Comparison of ENCODE assay signal across 1 cellular context in genomic region chr22:36387664-36387913, GRCh38.
TF ChIP-seq lines count a peak whose summit lies in the region.

No MANE protein-coding gene starts in this region.

TF ChIP-seq in HepG2, 621 proteins besides CTCF, POLR2A, EP300 and RAD21 (continued from another document):
- TF ChIP-seq AHDC1 (CRISPR knock-in tag; IDR thresholded peaks at IDR 0.05; ENCODE audit: borderline replicate concordance) (no peak), NBN (conservative IDR thresholded peaks at IDR 0.05) (no peak), ZNF607 (CRISPR knock-in tag; IDR thresholded peaks at IDR 0.05; ENCODE audit: borderline replicate concordance) (no peak), ZNF224 (CRISPR knock-in tag; IDR thresholded peaks at IDR 0.05) (no peak), ZMAT3 (CRISPR knock-in tag; conservative IDR thresholded peaks at IDR 0.05) (0 out of 2 replicates have a peak, but pooled peaks have one; percentile 26), MYPOP (CRISPR knock-in tag; IDR thresholded peaks at IDR 0.05) (0 out of 2 replicates have a peak, but pooled peaks have one; percentile 20), POLR2AphosphoS5 (IDR thresholded peaks at IDR 0.05; ENCODE audit: low read depth, low read length) (no peak), ZNF556 (CRISPR knock-in tag; IDR thresholded peaks at IDR 0.05; ENCODE audit: borderline replicate concordance) (0 out of 2 replicates have a peak, but pooled peaks have one; percentile 66), ZNF329 (CRISPR knock-in tag; IDR thresholded peaks at IDR 0.05; ENCODE audit: low read depth) (peak; percentile 87), ZNF230 (CRISPR knock-in tag; IDR thresholded peaks at IDR 0.05) (no peak), REPIN1 (CRISPR knock-in tag; IDR thresholded peaks at IDR 0.05; ENCODE audit: borderline replicate concordance, low read depth) (no peak), ZNF318 (CRISPR knock-in tag; IDR thresholded peaks at IDR 0.05) (peak; percentile 42; the same call in 1 of the 2 replicates), IRF9 (CRISPR knock-in tag; IDR thresholded peaks at IDR 0.05; ENCODE audit: borderline replicate concordance) (no peak), ZNF563 (CRISPR knock-in tag; IDR thresholded peaks at IDR 0.05) (no peak), MYNN (CRISPR knock-in tag; IDR thresholded peaks at IDR 0.05; ENCODE audit: low read depth) (no peak), TRIM24 (CRISPR knock-in tag; IDR thresholded peaks at IDR 0.05) (no peak), RFXANK (CRISPR knock-in tag; IDR thresholded peaks at IDR 0.05) (no peak), NFKB2 (CRISPR knock-in tag; IDR thresholded peaks at IDR 0.05; ENCODE audit: borderline replicate concordance) (no peak), SPEN (CRISPR knock-in tag; IDR thresholded peaks at IDR 0.05; ENCODE audit: low read depth) (no peak; the same call in 1 of the 2 replicates), SP140L (CRISPR knock-in tag; IDR thresholded peaks at IDR 0.05; ENCODE audit: borderline replicate concordance) (no peak)
TF ChIP-seq in HepG2: peak in this region for 17.
